Comparison of ENCODE assay signal across 1 cellular context in the genomic region with DNA sequence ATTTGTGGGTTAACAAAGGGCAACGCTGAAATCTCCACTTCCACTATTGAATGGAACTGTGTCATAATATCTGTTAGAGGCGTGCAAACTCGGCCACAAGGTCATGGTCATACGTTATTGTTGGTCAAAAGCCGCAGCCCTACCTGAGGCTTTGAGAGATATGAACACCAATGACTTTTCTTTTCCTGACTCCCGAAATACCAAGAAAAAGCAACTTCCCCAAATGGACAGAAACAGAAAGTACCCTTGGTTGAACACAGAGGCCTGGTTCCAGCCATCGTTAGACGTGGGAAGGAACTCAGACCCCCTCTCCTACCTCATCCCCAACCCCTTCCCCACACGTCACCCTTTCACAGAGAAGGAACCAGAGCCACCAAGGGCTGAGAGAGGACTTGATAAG.
TF ChIP-seq lines count a peak whose summit lies in the region.

No MANE protein-coding gene starts in this region.

TF ChIP-seq in GM12878, 131 proteins besides CTCF, POLR2A, EP300 and RAD21 (continued from another document):
- TF ChIP-seq, protein P1, sequence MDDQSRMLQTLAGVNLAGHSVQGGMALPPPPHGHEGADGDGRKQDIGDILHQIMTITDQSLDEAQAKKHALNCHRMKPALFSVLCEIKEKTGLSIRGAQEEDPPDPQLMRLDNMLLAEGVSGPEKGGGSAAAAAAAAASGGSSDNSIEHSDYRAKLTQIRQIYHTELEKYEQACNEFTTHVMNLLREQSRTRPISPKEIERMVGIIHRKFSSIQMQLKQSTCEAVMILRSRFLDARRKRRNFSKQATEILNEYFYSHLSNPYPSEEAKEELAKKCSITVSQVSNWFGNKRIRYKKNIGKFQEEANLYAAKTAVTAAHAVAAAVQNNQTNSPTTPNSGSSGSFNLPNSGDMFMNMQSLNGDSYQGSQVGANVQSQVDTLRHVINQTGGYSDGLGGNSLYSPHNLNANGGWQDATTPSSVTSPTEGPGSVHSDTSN (IDR thresholded peaks at IDR 0.05; ENCODE audit: insufficient replicate concordance, low read depth, low read length): no peak
- TF ChIP-seq IRF4 (IDR thresholded peaks at IDR 0.05; ENCODE audit: low read depth, low read length): 0 out of 2 replicates have a peak, but pooled peaks have one; percentile 18
- TF ChIP-seq PAX5 (IDR thresholded peaks at IDR 0.05; ENCODE audit: borderline replicate concordance, low read depth, low read length): peak; percentile 82; the same call in 1 of the 2 replicates
- no peak for TF ChIP-seq MEF2B (IDR thresholded peaks at IDR 0.05; ENCODE audit: partially characterized antibody, poor library complexity, severe bottlenecking)
- TF ChIP-seq IKZF1 (conservative IDR thresholded peaks at IDR 0.05): peak; percentile 40; the same call in 1 of the 2 replicates
- TF ChIP-seq BCL11A (IDR thresholded peaks at IDR 0.05; ENCODE audit: low read depth, low read length): peak; percentile 39; the same call in 1 of the 2 replicates
- peak; percentile 42 to 56; a peak in 2 of 4 replicates for TF ChIP-seq IKZF2 (IDR thresholded peaks at IDR 0.05)
- 0 out of 2 replicates have a peak, but pooled peaks have one; percentile 31 for TF ChIP-seq CBFB (IDR thresholded peaks at IDR 0.05; ENCODE audit: low read depth)
- peak; percentile 47 to 50; a peak in 3 of 4 replicates for TF ChIP-seq BHLHE40 (IDR thresholded peaks at IDR 0.05; ENCODE audit: borderline replicate concordance in 1 of 2, low read depth in 2 of 2, low read length in 1 of 2)
- TF ChIP-seq KDM1A (IDR thresholded peaks at IDR 0.05; ENCODE audit: borderline replicate concordance): no peak
- peak; percentile 83 for TF ChIP-seq NR2F1 (conservative IDR thresholded peaks at IDR 0.05)
- TF ChIP-seq ATF7 (IDR thresholded peaks at IDR 0.05; ENCODE audit: low read depth): 0 out of 2 replicates have a peak, but pooled peaks have one; percentile 26
- TF ChIP-seq RUNX3 (IDR thresholded peaks at IDR 0.05; ENCODE audit: low read length): peak; percentile 52
- peak; percentile 62; the same call in 1 of the 2 replicates for TF ChIP-seq SPI1 (IDR thresholded peaks at IDR 0.05; ENCODE audit: borderline replicate concordance, insufficient read depth, low read depth, low read length)
